ENCODE assay signal across 11 cellular contexts in the genomic region with DNA sequence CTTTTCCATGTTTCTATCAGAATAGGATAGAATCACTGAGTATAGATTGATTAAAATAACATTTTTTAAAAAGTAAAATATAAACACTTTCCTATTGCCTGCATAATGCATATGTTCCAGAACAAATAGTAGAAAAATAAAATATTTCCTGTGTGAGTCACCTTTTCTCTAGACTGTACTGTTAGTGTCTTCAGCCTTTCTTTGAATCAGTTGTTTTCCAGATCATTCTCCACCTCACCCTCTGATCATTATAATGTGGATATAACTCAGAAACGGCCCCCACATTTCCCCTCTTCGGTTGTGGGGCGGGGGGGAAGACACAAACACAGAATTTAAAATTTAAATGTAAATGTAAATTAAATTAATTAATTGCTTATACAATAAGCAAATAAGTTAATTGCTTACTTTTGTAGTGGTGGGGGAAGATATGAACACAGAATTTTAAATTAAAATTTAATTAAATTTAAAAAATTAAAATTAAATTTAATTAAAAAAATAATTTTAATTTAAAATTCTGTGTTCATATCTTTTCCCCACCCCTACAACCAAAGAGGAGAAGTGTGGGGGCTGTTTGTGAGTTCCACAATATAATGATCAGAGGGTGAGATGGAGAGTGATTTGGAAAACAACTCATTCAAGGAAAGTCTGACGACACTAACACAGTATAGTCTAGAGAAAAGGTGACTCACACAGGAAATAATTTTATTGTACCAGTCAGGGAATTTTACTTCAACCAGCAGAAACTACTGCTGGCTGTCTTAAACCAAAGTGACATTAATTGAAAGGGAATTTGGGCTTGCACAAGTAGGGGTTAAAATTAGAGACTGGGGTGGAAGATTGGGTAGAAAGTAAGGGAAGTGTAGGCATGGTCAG. TPM values are rescaled to one million over a fixed set of nuclear protein-coding genes. Genes with fewer than 3 reads are reported as not detected.
A peak's percentile ranks its signal among the peaks of the same experiment; 100 is the strongest.
DNase-seq lines count a peak whose midpoint lies in the region; ATAC-seq and TF ChIP-seq lines count a peak whose summit lies in the region.
"Had no signal": no experiment of that assay in that cellular context is flagged by ENCODE, and none has a peak within 500 bp of the region (broad histone marks: within the 10 kb centered on the region; RNA-seq: fewer than 3 reads in every experiment).

No MANE protein-coding gene starts in this region.

- no peak for TF ChIP-seq POLR2A in lower leg skin (IDR thresholded peaks at IDR 0.05)

- H3K27me3 Mint-ChIP-seq in activated CD8-positive, alpha-beta T cell treated with anti-CD3 and anti-CD28 coated beads for 36 hours: peaks cover 14% of the 10 kb centered on the region
- H3K27me3 Mint-ChIP-seq in activated CD8-positive, alpha-beta T cell treated with anti-CD3 and anti-CD28 coated beads, Interleukin-2, amount 10 ng/mL, durations not matched to agents 7 days and 5 days (ENCODE audit: low read depth): peaks cover 2% of the 10 kb centered on the region

- POLR2A ChIA-PET in activated CD8-positive, alpha-beta T cell treated with anti-CD3 and anti-CD28 coated beads for 36 hours (lab: Charles Lee): no interaction called here
- POLR2A ChIA-PET in activated CD8-positive, alpha-beta T cell treated with anti-CD3 and anti-CD28 coated beads, Interleukin-2, amount 10 ng/mL, durations not matched to agents 7 days and 5 days (lab: Charles Lee): no interaction called here
- POLR2A ChIA-PET in Panc1 (lab: Charles Lee): no interaction called here

- peaks cover 3% of the 10 kb centered on the region for H3K36me3 Mint-ChIP-seq in activated CD8-positive, alpha-beta T cell treated with anti-CD3 and anti-CD28 coated beads for 36 hours (ENCODE audit: low read depth)
- H3K36me3 Mint-ChIP-seq in activated CD8-positive, alpha-beta T cell treated with anti-CD3 and anti-CD28 coated beads, Interleukin-2, amount 10 ng/mL, durations not matched to agents 7 days and 5 days (ENCODE audit: low read depth): no peaks in the 10 kb centered on the region
- no peaks in the 10 kb centered on the region for H3K36me3 Mint-ChIP-seq in stimulated activated effector memory CD8-positive, alpha-beta T cell treated with anti-CD3 and anti-CD28 coated beads, Interleukin-12 subunit alpha, Interleukin-12 subunit beta, amount 100 ng/mL, for 72 hours

- intact Hi-C loops in activated CD8-positive, alpha-beta T cell treated with anti-CD3 and anti-CD28 coated beads for 36 hours (cut with micrococcal nuclease): no loop called here
- intact Hi-C loops in Panc1 (cut with micrococcal nuclease; ENCODE audit: unreplicated experiment): no loop called here
- intact Hi-C loops in lower leg skin (cut with DNase I; ENCODE audit: low total_unique reads): no loop called here

- peak; percentile 86 for ATAC-seq in activated CD8-positive, alpha-beta T cell treated with anti-CD3 and anti-CD28 coated beads for 36 hours
- ATAC-seq in activated CD8-positive, alpha-beta T cell treated with anti-CD3 and anti-CD28 coated beads, Interleukin-2, amount 10 ng/mL, durations not matched to agents 7 days and 5 days: no peak
- ATAC-seq in Panc1: no peak
- ATAC-seq in stimulated activated effector memory CD8-positive, alpha-beta T cell treated with anti-CD3 and anti-CD28 coated beads, Interleukin-12 subunit alpha, Interleukin-12 subunit beta, amount 100 ng/mL, for 72 hours: peak; percentile 80
- ATAC-seq: HepG2 had no signal

- H3K4me1 Mint-ChIP-seq in activated CD8-positive, alpha-beta T cell treated with anti-CD3 and anti-CD28 coated beads for 36 hours (ENCODE audit: low read depth): peaks cover 28% of the 10 kb centered on the region
- no peaks in the 10 kb centered on the region for H3K4me1 Mint-ChIP-seq in activated CD8-positive, alpha-beta T cell treated with anti-CD3 and anti-CD28 coated beads, Interleukin-2, amount 10 ng/mL, durations not matched to agents 7 days and 5 days (ENCODE audit: low read depth)
- peaks cover 5% of the 10 kb centered on the region for H3K4me1 Mint-ChIP-seq in stimulated activated effector memory CD8-positive, alpha-beta T cell treated with anti-CD3 and anti-CD28 coated beads, Interleukin-12 subunit alpha, Interleukin-12 subunit beta, amount 100 ng/mL, for 72 hours

- H3K4me3 ChIP-seq in Panc1 (ENCODE audit: low read depth in 2 of 2, low read length in 2 of 2) (no peak overlapping the region), epithelial cell of esophagus (ENCODE audit: low read length) (no peak overlapping the region), lower leg skin (ENCODE audit: low read depth, poor library complexity, severe bottlenecking) (no peak overlapping the region)

- H3K36me3 ChIP-seq in Panc1 (ENCODE audit: control insufficient read depth, insufficient read depth, low read length): no peaks in the 10 kb centered on the region
- H3K36me3 ChIP-seq: spleen had no signal

- in situ Hi-C loops in Panc1 (cut with HindIII; ENCODE audit: low pct_unique_long_range_greater_than_20kb, low sequenced_read_pairs): no loop called here

- no peak for DNase-seq in activated CD8-positive, alpha-beta T cell treated with anti-CD3 and anti-CD28 coated beads for 36 hours
- DNase-seq in activated CD8-positive, alpha-beta T cell treated with anti-CD3 and anti-CD28 coated beads, Interleukin-2, amount 10 ng/mL, durations not matched to agents 7 days and 5 days: no peak
- peak; percentile 12 for DNase-seq in Panc1 (ENCODE audit: low read depth, low spot score)
- peak; percentile 71 for DNase-seq in epithelial cell of esophagus (ENCODE audit: low read depth)
- DNase-seq in stimulated activated effector memory CD8-positive, alpha-beta T cell treated with anti-CD3 and anti-CD28 coated beads, Interleukin-12 subunit alpha, Interleukin-12 subunit beta, amount 100 ng/mL, for 72 hours (ENCODE audit: low spot score in 2 of 2): no peak
- DNase-seq in NCI-H69 (lab: John Stamatoyannopoulos, UW): no peak
- DNase-seq in NCI-H2196 (lab: John Stamatoyannopoulos, UW; ENCODE audit: unreplicated experiment): no peak
- no peak for DNase-seq in lower leg skin (ENCODE audit: low spot score in 2 of 2)
- DNase-seq: AML-193, spleen had no signal

- no TSS peak for BruUV-seq in Panc1 (replicated peaks; lab: Mats Ljungman, UMichigan)

- no peak overlapping the region for H3K4me3 Mint-ChIP-seq in activated CD8-positive, alpha-beta T cell treated with anti-CD3 and anti-CD28 coated beads for 36 hours
- H3K4me3 Mint-ChIP-seq in activated CD8-positive, alpha-beta T cell treated with anti-CD3 and anti-CD28 coated beads, Interleukin-2, amount 10 ng/mL, durations not matched to agents 7 days and 5 days: no peak overlapping the region
- no peak overlapping the region for H3K4me3 Mint-ChIP-seq in stimulated activated effector memory CD8-positive, alpha-beta T cell treated with anti-CD3 and anti-CD28 coated beads, Interleukin-12 subunit alpha, Interleukin-12 subunit beta, amount 100 ng/mL, for 72 hours

- no peak overlapping the region for H3K27ac ChIP-seq in Panc1 (ENCODE audit: low read length)

- no peaks in the 10 kb centered on the region for H3K4me1 ChIP-seq in Panc1 (ENCODE audit: control insufficient read depth, insufficient read depth, low read length)

- H3K9me3 ChIP-seq in Panc1 (ENCODE audit: control insufficient read depth, insufficient read depth, low read depth, low read length): no peaks in the 10 kb centered on the region

- CTCF ChIA-PET in activated CD8-positive, alpha-beta T cell treated with anti-CD3 and anti-CD28 coated beads for 36 hours (lab: Charles Lee): no interaction called here
- CTCF ChIA-PET in activated CD8-positive, alpha-beta T cell treated with anti-CD3 and anti-CD28 coated beads, Interleukin-2, amount 10 ng/mL, durations not matched to agents 7 days and 5 days (lab: Charles Lee): no interaction called here
- CTCF ChIA-PET in Panc1 (lab: Charles Lee): interaction anchor here (0.9 kb wide), 1 partner anchor 49 kb away, joined by 3 read pairs; no protein-coding TSS in a partner anchor

- H3K27ac Mint-ChIP-seq in activated CD8-positive, alpha-beta T cell treated with anti-CD3 and anti-CD28 coated beads for 36 hours: peak overlapping the region; percentile 62
- no peak overlapping the region for H3K27ac Mint-ChIP-seq in activated CD8-positive, alpha-beta T cell treated with anti-CD3 and anti-CD28 coated beads, Interleukin-2, amount 10 ng/mL, durations not matched to agents 7 days and 5 days
- H3K27ac Mint-ChIP-seq in stimulated activated effector memory CD8-positive, alpha-beta T cell treated with anti-CD3 and anti-CD28 coated beads, Interleukin-12 subunit alpha, Interleukin-12 subunit beta, amount 100 ng/mL, for 72 hours: no peak overlapping the region

- peaks cover 2% of the 10 kb centered on the region; the same call in 1 of the 2 replicates for H3K27me3 ChIP-seq in Panc1 (ENCODE audit: control insufficient read depth, insufficient read depth, low read length)
- H3K27me3 ChIP-seq: spleen had no signal

- TF ChIP-seq CTCF in activated CD8-positive, alpha-beta T cell treated with anti-CD3 and anti-CD28 coated beads for 36 hours (IDR thresholded peaks at IDR 0.05): no peak
- no peak for TF ChIP-seq CTCF in Panc1 (IDR thresholded peaks at IDR 0.05)
- TF ChIP-seq CTCF in epithelial cell of esophagus (IDR thresholded peaks at IDR 0.05; ENCODE audit: insufficient read depth, low read depth, low read length, missing control alignments): no peak
- no peak for TF ChIP-seq CTCF in lower leg skin (IDR thresholded peaks at IDR 0.05)

- 66 to 68% methylated on average over 4 of the region's 4 CpGs for WGBS in lower leg skin, 2 donors

- peaks cover 5% of the 10 kb centered on the region for H3K9me3 Mint-ChIP-seq in activated CD8-positive, alpha-beta T cell treated with anti-CD3 and anti-CD28 coated beads for 36 hours
- no peaks in the 10 kb centered on the region for H3K9me3 Mint-ChIP-seq in activated CD8-positive, alpha-beta T cell treated with anti-CD3 and anti-CD28 coated beads, Interleukin-2, amount 10 ng/mL, durations not matched to agents 7 days and 5 days (ENCODE audit: insufficient read depth)
- peaks cover 2% of the 10 kb centered on the region for H3K9me3 Mint-ChIP-seq in stimulated activated effector memory CD8-positive, alpha-beta T cell treated with anti-CD3 and anti-CD28 coated beads, Interleukin-12 subunit alpha, Interleukin-12 subunit beta, amount 100 ng/mL, for 72 hours

RNA-seq across cellular contexts. Expression of a gene that starts 37.1 kb away (rescaled TPM):
- not detected for total RNA-seq in activated CD8-positive, alpha-beta T cell treated with anti-CD3 and anti-CD28 coated beads for 36 hours
- not detected for total RNA-seq in activated CD8-positive, alpha-beta T cell treated with anti-CD3 and anti-CD28 coated beads, Interleukin-2, amount 10 ng/mL, durations not matched to agents 7 days and 5 days
- total RNA-seq in Panc1 (2021; ENCODE audit: unreplicated experiment): not detected
- polyA plus RNA-seq in Panc1 (2012; ENCODE audit: insufficient read length): not detected
- not detected for total RNA-seq in lower leg skin
- total RNA-seq: HepG2 had no signal
- polyA plus RNA-seq: HepG2, spleen had no signal

Comparison
In these comparisons a context has a peak if more than half of its experiments do, and no peak if none do; other contexts are left out.
1. ATAC-seq: peak in activated CD8-positive, alpha-beta T cell treated with anti-CD3 and anti-CD28 coated beads for 36 hours (single experiment) and stimulated activated effector memory CD8-positive, alpha-beta T cell treated with anti-CD3 and anti-CD28 coated beads, Interleukin-12 subunit alpha, Interleukin-12 subunit beta, amount 100 ng/mL, for 72 hours (single experiment); none in activated CD8-positive, alpha-beta T cell treated with anti-CD3 and anti-CD28 coated beads, Interleukin-2, amount 10 ng/mL, durations not matched to agents 7 days and 5 days (single experiment) and Panc1 (single experiment).
2. DNase-seq: peak in Panc1 (single experiment) and epithelial cell of esophagus (single experiment); none in activated CD8-positive, alpha-beta T cell treated with anti-CD3 and anti-CD28 coated beads for 36 hours (single experiment), activated CD8-positive, alpha-beta T cell treated with anti-CD3 and anti-CD28 coated beads, Interleukin-2, amount 10 ng/mL, durations not matched to agents 7 days and 5 days (single experiment), stimulated activated effector memory CD8-positive, alpha-beta T cell treated with anti-CD3 and anti-CD28 coated beads, Interleukin-12 subunit alpha, Interleukin-12 subunit beta, amount 100 ng/mL, for 72 hours (0 of 2), NCI-H69 (single experiment), NCI-H2196 (single experiment) and lower leg skin (0 of 2).